21 cellular contexts compared by ENCODE assay signal in genomic region chr6:87333033-87333432, GRCh38. TPM values are rescaled to one million over a fixed set of nuclear protein-coding genes. Genes with fewer than 3 reads are reported as not detected.
A peak's percentile ranks its signal among the peaks of the same experiment; 100 is the strongest.
DNase-seq lines count a peak whose midpoint lies in the region; ATAC-seq, FAIRE-seq and TF ChIP-seq lines count a peak whose summit lies in the region.
"Had no signal": no experiment of that assay in that cellular context is flagged by ENCODE, and none has a peak within 500 bp of the region (broad histone marks: within the 10 kb centered on the region; RNA-seq: fewer than 3 reads in every experiment).

No MANE protein-coding gene starts in this region.

- peak overlapping the region; percentile 43 for H3K27ac ChIP-seq in OCI-LY1 (ENCODE audit: low read depth, low read length, poor library complexity, severe bottlenecking)
- H3K27ac ChIP-seq in H1 (ENCODE audit: low read depth, low read length): no peak overlapping the region
- H3K27ac ChIP-seq in neutrophil: peak overlapping the region; percentile 75
- no peak overlapping the region for H3K27ac ChIP-seq in colonic mucosa
- H3K27ac ChIP-seq: A549 had no signal

- no peak for TF ChIP-seq POLR2A in H1 (IDR thresholded peaks at IDR 0.05; ENCODE audit: control extremely low read depth in 1 of 2, low read depth in 2 of 2, low read length in 2 of 2)

- peaks cover 35% of the 10 kb centered on the region for H3K79me2 ChIP-seq in OCI-LY1 (ENCODE audit: insufficient read depth, low read length)
- H3K79me2 ChIP-seq in H1 (ENCODE audit: control insufficient read depth in 1 of 2, insufficient read depth in 2 of 2, low read length in 2 of 2): peaks cover 0 to 22% of the 10 kb centered on the region in 2 experiments; a peak in 3 of 4 replicates

- no peaks in the 10 kb centered on the region for H3K36me3 Mint-ChIP-seq in natural killer cell
- peaks cover 6% of the 10 kb centered on the region for H3K36me3 Mint-ChIP-seq in natural killer cell treated with Interleukin-12 subunit alpha and Interleukin-12 subunit beta and Interleukin-15 and Interleukin-18, amount 100 ng/mL, for 72 hours

- H3K9me3 ChIP-seq in OCI-LY1 (ENCODE audit: low read length): no peaks in the 10 kb centered on the region
- H3K9me3 ChIP-seq in H1 (ENCODE audit: insufficient read depth in 2 of 2, low read depth in 1 of 2, low read length in 1 of 2): no peaks in the 10 kb centered on the region
- H3K9me3 ChIP-seq in neutrophil: no peaks in the 10 kb centered on the region
- H3K9me3 ChIP-seq in colonic mucosa: no peaks in the 10 kb centered on the region
- H3K9me3 ChIP-seq: A549, HAP-1 had no signal

- H3K4me2 ChIP-seq in OCI-LY1 (ENCODE audit: low read length): no peak overlapping the region
- H3K4me2 ChIP-seq in H1 (ENCODE audit: insufficient read depth in 1 of 2, low read depth in 2 of 2, low read length in 2 of 2): no peak overlapping the region
- H3K4me2 ChIP-seq: A549 had no signal

- H3K36me3 ChIP-seq in OCI-LY1 (ENCODE audit: insufficient read depth, low read length) (peaks cover 9% of the 10 kb centered on the region; the same call in 1 of the 2 replicates), H1 (ENCODE audit: control insufficient read depth in 2 of 4, insufficient read depth in 4 of 4, low read length in 3 of 4) (no peaks in the 10 kb centered on the region; a peak in 1 of 8 replicates), neutrophil (no peaks in the 10 kb centered on the region), colonic mucosa (no peaks in the 10 kb centered on the region)
- H3K36me3 ChIP-seq: HAP-1 had no signal

- H3K4me3 ChIP-seq in OCI-LY1 (ENCODE audit: low read depth, low read length, poor library complexity, severe bottlenecking): no peak overlapping the region
- H3K4me3 ChIP-seq in H1 (ENCODE audit: extremely low read depth in 1 of 4, insufficient read depth in 2 of 4, low read depth in 3 of 4, low read length in 4 of 4): no peak overlapping the region
- H3K4me3 ChIP-seq in neutrophil (ENCODE audit: low read depth in 1 of 2, low read length in 1 of 2): no peak overlapping the region
- H3K4me3 ChIP-seq in colonic mucosa: no peak overlapping the region
- H3K4me3 ChIP-seq: A549, HAP-1 had no signal

- no peak overlapping the region for H3K4me3 Mint-ChIP-seq in natural killer cell
- H3K4me3 Mint-ChIP-seq in natural killer cell treated with Interleukin-12 subunit alpha and Interleukin-12 subunit beta and Interleukin-15 and Interleukin-18, amount 100 ng/mL, for 72 hours: no peak overlapping the region

- H3F3A ChIP-seq in OCI-LY1 (ENCODE audit: insufficient read depth, low read length): peaks cover 6% of the 10 kb centered on the region; the same call in 1 of the 2 replicates

- H2BK15ac ChIP-seq in H1 (ENCODE audit: low read length): no peak overlapping the region

- TF ChIP-seq CTCF in natural killer cell (IDR thresholded peaks at IDR 0.05) (no peak), OCI-LY1 (IDR thresholded peaks at IDR 0.05; ENCODE audit: low read length) (no peak), H1 (IDR thresholded peaks at IDR 0.05; ENCODE audit: control extremely low read depth in 1 of 3, insufficient read depth in 1 of 3, low read depth in 1 of 3, low read length in 3 of 3) (no peak), neutrophil (IDR thresholded peaks at IDR 0.05) (no peak), colonic mucosa (IDR thresholded peaks at IDR 0.05) (no peak)

- H3K4me1 ChIP-seq in OCI-LY1 (ENCODE audit: insufficient read depth, low read length, severe bottlenecking) (peaks cover 43% of the 10 kb centered on the region), H1 (replicated peaks in 1 of 4; ENCODE audit: control insufficient read depth in 3 of 4, insufficient read depth in 4 of 4, low read length in 3 of 4) (peaks cover 0 to 5% (median 0%) of the 10 kb centered on the region in 4 experiments; a peak in 3 of 7 replicates), neutrophil (ENCODE audit: control insufficient read depth in 1 of 2, insufficient read depth in 1 of 2, low read depth in 1 of 2, low read length in 1 of 2) (peaks cover 16 to 21% of the 10 kb centered on the region in 2 experiments), colonic mucosa (no peaks in the 10 kb centered on the region)
- H3K4me1 ChIP-seq: A549, HAP-1 had no signal

- H4K5ac ChIP-seq in H1 (ENCODE audit: insufficient read length, low read depth, low read length): no peak overlapping the region

- H3K4me1 Mint-ChIP-seq in natural killer cell: peaks cover 22 to 23% of the 10 kb centered on the region in 2 donors
- peaks cover 10 to 16% of the 10 kb centered on the region in 2 donors for H3K4me1 Mint-ChIP-seq in natural killer cell treated with Interleukin-12 subunit alpha and Interleukin-12 subunit beta and Interleukin-15 and Interleukin-18, amount 100 ng/mL, for 72 hours (ENCODE audit: low read depth in 2 of 2)

- H4K20me1 ChIP-seq in OCI-LY1 (ENCODE audit: insufficient read depth, low read length): no peaks in the 10 kb centered on the region
- H4K20me1 ChIP-seq in H1 (replicated peaks in 1 of 2; ENCODE audit: control insufficient read depth in 1 of 2, insufficient read depth in 2 of 2, low read length in 2 of 2): no peaks in the 10 kb centered on the region

- intact Hi-C loops in natural killer cell (cut with micrococcal nuclease): no loop called here
- intact Hi-C loops in colonic mucosa (cut with DNase I): no loop called here

- DNase-seq in natural killer cell (no peak), H1 (ENCODE audit: low read depth in 1 of 2, low spot score in 2 of 2) (no peak), COLO829 (ENCODE audit: low spot score) (no peak), colonic mucosa (no peak)
- DNase-seq in natural killer cell treated with Interleukin-12 subunit alpha and Interleukin-12 subunit beta and Interleukin-15 and Interleukin-18, amount 100 ng/mL, for 72 hours (ENCODE audit: low spot score): no peak
- DNase-seq: C1 segment of cervical spinal cord, KG1, NCI-H1105 treated with DMSO at 0.1 percent for 48 hours, NCI-H1694, NCI-H2107, NCI-H2227 treated with DMSO at 0.1 percent for 48 hours, NCI-H524 treated with DMSO at 0.1 percent for 48 hours had no signal

- no peak overlapping the region for H3K4ac ChIP-seq in H1 (replicated peaks; ENCODE audit: insufficient read length, low read depth, low read length)

- CTCF ChIA-PET in H1 (lab: Charles Lee; ENCODE audit: partially characterized antibody): no interaction called here

- H2AFZ ChIP-seq in OCI-LY1 (ENCODE audit: low read length): no peak overlapping the region
- no peak overlapping the region for H2AFZ ChIP-seq in H1 (ENCODE audit: low read length)

- ATAC-seq in natural killer cell: no peak
- no peak for ATAC-seq in natural killer cell treated with Interleukin-12 subunit alpha and Interleukin-12 subunit beta and Interleukin-15 and Interleukin-18, amount 100 ng/mL, for 72 hours
- ATAC-seq in HG03520 (IDR thresholded peaks at IDR 0.05; ENCODE audit: unreplicated experiment): no peak
- ATAC-seq: A549, Right ventricle myocardium inferior had no signal

- H3K23ac ChIP-seq in H1 (ENCODE audit: insufficient read length): no peak overlapping the region

- no peaks in the 10 kb centered on the region for H3K79me1 ChIP-seq in H1 (ENCODE audit: low read depth, low read length)

- no peaks in the 10 kb centered on the region for H3K27me3 Mint-ChIP-seq in natural killer cell (ENCODE audit: low read depth in 2 of 2)
- no peaks in the 10 kb centered on the region for H3K27me3 Mint-ChIP-seq in natural killer cell treated with Interleukin-12 subunit alpha and Interleukin-12 subunit beta and Interleukin-15 and Interleukin-18, amount 100 ng/mL, for 72 hours

- no peak overlapping the region for H2BK120ac ChIP-seq in H1 (replicated peaks; ENCODE audit: low read depth, low read length)

- no peak overlapping the region for H2BK12ac ChIP-seq in H1 (ENCODE audit: low read depth, low read length)

- no peak overlapping the region for H3K56ac ChIP-seq in H1 (replicated peaks; ENCODE audit: insufficient read length, low read depth, low read length)

- FAIRE-seq in H1 (lab: Jason Lieb, UNC): no peak
- FAIRE-seq: A549, RCC 7860 had no signal

- no peak overlapping the region for H4K8ac ChIP-seq in H1 (ENCODE audit: extremely low read depth, insufficient read depth, low read length)

- peaks cover 2% of the 10 kb centered on the region; the same call in 1 of the 2 replicates for H3K23me2 ChIP-seq in H1 (ENCODE audit: low read depth, low read length)

- no peak overlapping the region for H4K91ac ChIP-seq in H1 (replicated peaks; ENCODE audit: insufficient read length, low read length)

- no peak overlapping the region for H2AK5ac ChIP-seq in H1 (ENCODE audit: low read depth, low read length)

- no peaks in the 10 kb centered on the region for H3K9me3 Mint-ChIP-seq in natural killer cell
- no peaks in the 10 kb centered on the region for H3K9me3 Mint-ChIP-seq in natural killer cell treated with Interleukin-12 subunit alpha and Interleukin-12 subunit beta and Interleukin-15 and Interleukin-18, amount 100 ng/mL, for 72 hours

- no peak overlapping the region for H3K9ac ChIP-seq in OCI-LY1 (ENCODE audit: low read length)
- no peak overlapping the region for H3K9ac ChIP-seq in H1 (replicated peaks in 1 of 4; ENCODE audit: extremely low read depth in 1 of 4, low read depth in 3 of 4, low read length in 3 of 4)
- H3K9ac ChIP-seq in colonic mucosa (ENCODE audit: low read depth in 2 of 2, low read length in 2 of 2): no peak overlapping the region

- H3K18ac ChIP-seq in H1 (ENCODE audit: extremely low read depth, low read length): no peak overlapping the region

- POLR2A ChIA-PET in H1 (lab: Charles Lee; ENCODE audit: partially characterized antibody): no interaction called here

- no peak for TF ChIP-seq RAD21 in H1 (IDR thresholded peaks at IDR 0.05 in 1 of 2, conservative IDR thresholded peaks at IDR 0.05 in 1 of 2; ENCODE audit: low read depth in 2 of 2, low read length in 2 of 2)

- no peak overlapping the region for H2BK20ac ChIP-seq in H1 (ENCODE audit: low read length)

- TF ChIP-seq EP300 in H1 (IDR thresholded peaks at IDR 0.05; ENCODE audit: borderline replicate concordance in 1 of 2, low read depth in 2 of 2, low read length in 2 of 2): no peak

- peak overlapping the region; percentile 78 to 81 for H3K27ac Mint-ChIP-seq in natural killer cell
- peak overlapping the region in 1 of 2 donors; percentile 40 for H3K27ac Mint-ChIP-seq in natural killer cell treated with Interleukin-12 subunit alpha and Interleukin-12 subunit beta and Interleukin-15 and Interleukin-18, amount 100 ng/mL, for 72 hours

- H3K27me3 ChIP-seq in OCI-LY1 (ENCODE audit: insufficient read depth, low read length) (no peaks in the 10 kb centered on the region), H1 (replicated peaks in 1 of 4; ENCODE audit: control insufficient read depth in 3 of 4, extremely low read depth in 1 of 4, insufficient read depth in 3 of 4, low read length in 3 of 4) (no peaks in the 10 kb centered on the region), neutrophil (no peaks in the 10 kb centered on the region), colonic mucosa (no peaks in the 10 kb centered on the region)

- H3K14ac ChIP-seq in H1 (ENCODE audit: insufficient read length): no peak overlapping the region

- 69% methylated on average over 5 of the region's 5 CpGs; no CpG with 5 or more reads in 1 of the 2 experiments for WGBS in H1 (ENCODE audit: extremely low coverage in 1 of 2, insufficient coverage in 1 of 2, insufficient read length in 1 of 2, insufficient replicate concordance in 2 of 2, low coverage in 1 of 2, low lambda C conversion rate in 2 of 2, missing lambda C conversion rate in 1 of 2), 2 experiments

- H2BK5ac ChIP-seq in H1 (ENCODE audit: low read depth, low read length): no peak overlapping the region

- no peaks in the 10 kb centered on the region for H3K9me2 ChIP-seq in OCI-LY1 (ENCODE audit: low read depth, low read length)

RNA-seq across cellular contexts. Expression of gene GJB7, which starts 4.0 kb away (rescaled TPM):
- total RNA-seq in natural killer cell (not detected), colonic mucosa (under 1 TPM in 1 of 2 donors, not detected in 1; 0.50 TPM)
- total RNA-seq in natural killer cell treated with Interleukin-12 subunit alpha and Interleukin-12 subunit beta and Interleukin-15 and Interleukin-18, amount 100 ng/mL, for 72 hours: not detected
- 0.63 and 0.99 TPM in 2 replicates for total RNA-seq in H1 (2021; fragmentation: NEBNext Ultra II Directional; extraction: Animal tissue kit (Norgen Biotek cat#: 25700))
- 0.41 and 0.65 TPM in 2 replicates for polyA plus RNA-seq in H1 (2011; rRNA removed)
- 0.79 TPM for polyA plus RNA-seq in H1 (2011; cell fraction: cytosol; rRNA removed)
- 0.16 TPM for polyA plus RNA-seq in H1 (2011; cell fraction: nucleus; rRNA removed)
- polyA plus RNA-seq in H1 (2012, experiment 1 of 2): 0.87 to 1.5 TPM (median 1.0 TPM) in 4 replicates
- polyA plus RNA-seq in H1 (2012, experiment 2 of 2): 0.26 TPM
- polyA plus RNA-seq in H1 (2013, experiment 1 of 2): 0.83 TPM
- polyA plus RNA-seq in H1 (2013, experiment 2 of 2): 0.79 TPM
- polyA minus RNA-seq in H1 (2011; rRNA and poly(A)+ RNA removed): 0.60 and 1.1 TPM in 2 replicates
- 0.95 TPM for polyA minus RNA-seq in H1 (2011; cell fraction: cytosol; rRNA and poly(A)+ RNA removed)
- 0.30 TPM for polyA minus RNA-seq in H1 (2011; cell fraction: nucleus; rRNA and poly(A)+ RNA removed)
- total RNA-seq: G401, Right ventricle myocardium inferior, SK-MEL-5 had no signal
- polyA plus RNA-seq: A549 had no signal

RNA-seq across cellular contexts. Expression of gene SMIM8, which starts 10.6 kb away (rescaled TPM):
- total RNA-seq in natural killer cell: 10 to 100 TPM in 1 of 3 donors, 1 to 10 TPM in 2; 8.0 to 11.1 (median 9.5) TPM
- 1 to 10 TPM; 7.4 to 9.1 TPM for total RNA-seq in natural killer cell treated with Interleukin-12 subunit alpha and Interleukin-12 subunit beta and Interleukin-15 and Interleukin-18, amount 100 ng/mL, for 72 hours
- 8.6 and 10.7 TPM in 2 replicates for total RNA-seq in H1 (2021; fragmentation: NEBNext Ultra II Directional; extraction: Animal tissue kit (Norgen Biotek cat#: 25700))
- 1.6 and 3.0 TPM in 2 replicates for polyA plus RNA-seq in H1 (2011; rRNA removed)
- polyA plus RNA-seq in H1 (2011; cell fraction: cytosol; rRNA removed): 3.9 TPM
- polyA plus RNA-seq in H1 (2011; cell fraction: nucleus; rRNA removed): 2.4 TPM
- polyA plus RNA-seq in H1 (2012, experiment 1 of 2): 5.1 to 10.4 TPM (median 6.4 TPM) in 4 replicates
- 0.96 TPM for polyA plus RNA-seq in H1 (2012, experiment 2 of 2)
- 6.4 TPM for polyA plus RNA-seq in H1 (2013, experiment 1 of 2)
- polyA plus RNA-seq in H1 (2013, experiment 2 of 2): 6.2 TPM
- polyA minus RNA-seq in H1 (2011; rRNA and poly(A)+ RNA removed): 2.0 and 2.2 TPM in 2 replicates
- polyA minus RNA-seq in H1 (2011; cell fraction: cytosol; rRNA and poly(A)+ RNA removed): 2.9 TPM
- polyA minus RNA-seq in H1 (2011; cell fraction: nucleus; rRNA and poly(A)+ RNA removed): 9.9 TPM
- 1 to 10 TPM; 8.9 to 9.4 TPM for total RNA-seq in colonic mucosa

RNA-seq across cellular contexts. Expression of gene C6orf163, which starts 11.6 kb away (rescaled TPM):
- total RNA-seq in natural killer cell (1 to 10 TPM; 1.8 to 3.2 (median 2.3) TPM), colonic mucosa (1 to 10 TPM; 1.1 to 1.7 TPM)
- total RNA-seq in natural killer cell treated with Interleukin-12 subunit alpha and Interleukin-12 subunit beta and Interleukin-15 and Interleukin-18, amount 100 ng/mL, for 72 hours: 1 to 10 TPM; 3.4 to 4.2 TPM
- 0.90 and 1.5 TPM in 2 replicates for total RNA-seq in H1 (2021; fragmentation: NEBNext Ultra II Directional; extraction: Animal tissue kit (Norgen Biotek cat#: 25700))
- polyA plus RNA-seq in H1 (2011; rRNA removed): 0.35 and 0.36 TPM in 2 replicates
- polyA plus RNA-seq in H1 (2011; cell fraction: cytosol; rRNA removed): 1.1 TPM
- 1.3 TPM for polyA plus RNA-seq in H1 (2011; cell fraction: nucleus; rRNA removed)
- 1.1 to 1.9 TPM (median 1.6 TPM) in 4 replicates for polyA plus RNA-seq in H1 (2012, experiment 1 of 2)
- not detected for polyA plus RNA-seq in H1 (2012, experiment 2 of 2)
- polyA plus RNA-seq in H1 (2013, experiment 1 of 2): 1.3 TPM
- polyA plus RNA-seq in H1 (2013, experiment 2 of 2): 1.1 TPM
- polyA minus RNA-seq in H1 (2011; rRNA and poly(A)+ RNA removed): 1.6 and 2.0 TPM in 2 replicates
- polyA minus RNA-seq in H1 (2011; cell fraction: cytosol; rRNA and poly(A)+ RNA removed): 1.4 TPM
- 7.8 TPM for polyA minus RNA-seq in H1 (2011; cell fraction: nucleus; rRNA and poly(A)+ RNA removed)

Comparison
In these comparisons a context has a peak if more than half of its experiments do, and no peak if none do; other contexts are left out.
1. H3K27ac ChIP-seq: peak in OCI-LY1 (single experiment) and neutrophil (single experiment); none in H1 (single experiment) and colonic mucosa (single experiment).